ENCODE assay signal across 24 cellular contexts in the genomic region with DNA sequence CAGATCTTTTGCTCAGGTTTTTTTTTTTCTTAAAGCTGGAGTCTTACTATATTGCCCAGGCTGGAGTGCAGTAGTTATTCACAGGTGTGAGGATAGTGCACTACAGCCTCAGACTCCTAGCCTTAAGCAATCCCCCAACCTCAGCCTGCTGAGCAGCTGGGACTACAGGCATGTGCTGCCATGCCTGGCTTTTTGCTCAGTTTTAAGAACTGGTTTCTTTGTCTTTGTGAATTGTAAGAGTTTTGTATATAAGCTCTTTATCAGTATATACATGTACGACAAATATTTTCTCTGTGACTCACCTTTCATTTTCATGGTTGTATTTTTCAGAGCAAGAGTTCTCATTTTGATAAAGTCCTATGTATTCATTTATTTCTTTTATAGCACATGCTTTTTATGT. TPM values are rescaled to one million over a fixed set of nuclear protein-coding genes. Genes with fewer than 3 reads are reported as not detected.
A peak's percentile ranks its signal among the peaks of the same experiment; 100 is the strongest.
DNase-seq lines count a peak whose midpoint lies in the region; ATAC-seq, FAIRE-seq and TF ChIP-seq lines count a peak whose summit lies in the region.
"Had no signal": no experiment of that assay in that cellular context is flagged by ENCODE, and none has a peak within 500 bp of the region (broad histone marks: within the 10 kb centered on the region; RNA-seq: fewer than 3 reads in every experiment).

No MANE protein-coding gene starts in this region.

- H3K79me2 ChIP-seq in mammary epithelial cell (ENCODE audit: insufficient read depth, low read length), result no peaks in the 10 kb centered on the region

- no peaks in the 10 kb centered on the region for H3K4me1 Mint-ChIP-seq in MCF 10A (ENCODE audit: insufficient read depth, unreplicated experiment)
- H3K4me1 Mint-ChIP-seq in activated CD4-positive, alpha-beta memory T cell treated with anti-CD3 and anti-CD28 coated beads for 36 hours (ENCODE audit: low read depth), result no peaks in the 10 kb centered on the region

- POLR2A ChIA-PET in MCF 10A (lab: Yijun Ruan, JAX), result interaction anchor here (0.9 kb wide), 1 partner anchor 21 kb away, joined by 3 read pairs; no protein-coding TSS in a partner anchor
- POLR2A ChIA-PET in activated CD4-positive, alpha-beta memory T cell treated with anti-CD3 and anti-CD28 coated beads for 36 hours (lab: Charles Lee), result no interaction called here

- H3K4me3 ChIP-seq in mammary epithelial cell (replicated peaks in 1 of 3; ENCODE audit: insufficient read depth in 1 of 3, low read depth in 2 of 3, low read length in 3 of 3) (no peak overlapping the region), bronchial epithelial cell (ENCODE audit: low read depth, low read length) (no peak overlapping the region), vagina (no peak overlapping the region)
- H3K4me3 ChIP-seq: BLaER1, HAP-1, SJSA1 had no signal

- BruUV-seq in mammary epithelial cell (replicated peaks; lab: Mats Ljungman, UMichigan), result no TSS peak
- BruUV-seq in MCF 10A (replicated peaks; lab: Mats Ljungman, UMichigan), result no TSS peak

- WGBS in mammary epithelial cell (ENCODE audit: low coverage, missing lambda C conversion rate), result 89% methylated on average over 1 of the region's 1 CpG

- no peaks in the 10 kb centered on the region for H4K20me1 ChIP-seq in mammary epithelial cell (ENCODE audit: insufficient read depth, low read length)
- H4K20me1 ChIP-seq: BLaER1 had no signal

- no peaks in the 10 kb centered on the region for H3K27me3 Mint-ChIP-seq in MCF 10A (ENCODE audit: insufficient read depth, unreplicated experiment)
- no peaks in the 10 kb centered on the region for H3K27me3 Mint-ChIP-seq in activated CD4-positive, alpha-beta memory T cell treated with anti-CD3 and anti-CD28 coated beads for 36 hours
- H3K27me3 Mint-ChIP-seq: CD4-positive, alpha-beta T cell had no signal

- CTCF ChIA-PET in mammary epithelial cell (lab: Charles Lee; ENCODE audit: low non-redundant PET) (no interaction called here), MCF 10A (lab: Yijun Ruan, JAX) (interaction anchor here (0.6 kb wide), 1 partner anchor 447 kb away, joined by 3 read pairs; no protein-coding TSS in a partner anchor)
- CTCF ChIA-PET in activated CD4-positive, alpha-beta memory T cell treated with anti-CD3 and anti-CD28 coated beads for 36 hours (lab: Charles Lee), result no interaction called here

- in situ Hi-C loops in mammary epithelial cell (cut with MboI; ENCODE audit: low sequenced_read_pairs in 2 of 2), result no loop called here

- H3K9me3 ChIP-seq in mammary epithelial cell (replicated peaks; ENCODE audit: insufficient read depth, low read length) (no peaks in the 10 kb centered on the region), vagina (no peaks in the 10 kb centered on the region)
- H3K9me3 ChIP-seq: BLaER1, HAP-1, SJSA1 had no signal

- no peaks in the 10 kb centered on the region for H3K9me3 Mint-ChIP-seq in MCF 10A (ENCODE audit: unreplicated experiment)
- no peaks in the 10 kb centered on the region for H3K9me3 Mint-ChIP-seq in activated CD4-positive, alpha-beta memory T cell treated with anti-CD3 and anti-CD28 coated beads for 36 hours
- H3K9me3 Mint-ChIP-seq: CD4-positive, alpha-beta T cell; HFFc6 had no signal

- H3K4me3 Mint-ChIP-seq in MCF 10A (ENCODE audit: unreplicated experiment), result no peak overlapping the region
- H3K4me3 Mint-ChIP-seq in activated CD4-positive, alpha-beta memory T cell treated with anti-CD3 and anti-CD28 coated beads for 36 hours, result no peak overlapping the region
- H3K4me3 Mint-ChIP-seq: CD4-positive, alpha-beta T cell; HFFc6 had no signal

- no peak overlapping the region for H3K4me2 ChIP-seq in mammary epithelial cell (ENCODE audit: insufficient read depth, low read depth, low read length)
- H3K4me2 ChIP-seq: BLaER1 had no signal

- H3K27me3 ChIP-seq in mammary epithelial cell (ENCODE audit: insufficient read depth, low read length) (no peaks in the 10 kb centered on the region), bronchial epithelial cell (ENCODE audit: control insufficient read depth, insufficient read depth, low read length) (no peaks in the 10 kb centered on the region), foreskin keratinocyte (no peaks in the 10 kb centered on the region), vagina (no peaks in the 10 kb centered on the region)
- H3K27me3 ChIP-seq: BLaER1, SJSA1 had no signal

- intact Hi-C loops in mammary epithelial cell (cut with micrococcal nuclease) (no loop called here), MCF 10A (cut with micrococcal nuclease) (no loop called here), vagina (cut with DNase I) (no loop called here)
- intact Hi-C loops in activated CD4-positive, alpha-beta memory T cell treated with anti-CD3 and anti-CD28 coated beads for 36 hours (cut with micrococcal nuclease), result no loop called here

- H3K4me1 ChIP-seq in mammary epithelial cell (ENCODE audit: insufficient read depth, low read length) (no peaks in the 10 kb centered on the region), foreskin keratinocyte (peaks cover 16% of the 10 kb centered on the region), vagina (no peaks in the 10 kb centered on the region)
- H3K4me1 ChIP-seq: BLaER1, SJSA1 had no signal

- H2AFZ ChIP-seq in mammary epithelial cell (ENCODE audit: low read depth, low read length), result no peak overlapping the region

- H3K9ac ChIP-seq in mammary epithelial cell (ENCODE audit: insufficient read depth, low read length), result no peak overlapping the region
- H3K9ac ChIP-seq: BLaER1 had no signal

- TF ChIP-seq POLR2A in vagina (IDR thresholded peaks at IDR 0.05), result no peak

- H3K36me3 ChIP-seq in mammary epithelial cell (ENCODE audit: insufficient read depth, low read length) (no peaks in the 10 kb centered on the region), bronchial epithelial cell (ENCODE audit: control insufficient read depth, insufficient read depth, low read length) (no peaks in the 10 kb centered on the region), vagina (no peaks in the 10 kb centered on the region)
- H3K36me3 ChIP-seq: BLaER1, HAP-1, SJSA1 had no signal

- H3K36me3 Mint-ChIP-seq in MCF 10A (ENCODE audit: insufficient read depth, unreplicated experiment), result no peaks in the 10 kb centered on the region
- no peaks in the 10 kb centered on the region for H3K36me3 Mint-ChIP-seq in activated CD4-positive, alpha-beta memory T cell treated with anti-CD3 and anti-CD28 coated beads for 36 hours

- FAIRE-seq in bronchial epithelial cell (lab: Jason Lieb, UNC), result no peak
- FAIRE-seq: D721Med, G401.6 had no signal

- H3K27ac ChIP-seq in mammary epithelial cell (ENCODE audit: insufficient read depth, low read depth, low read length) (no peak overlapping the region), foreskin keratinocyte (no peak overlapping the region), vagina (no peak overlapping the region)
- H3K27ac ChIP-seq: BLaER1, SJSA1 had no signal

- dilution Hi-C loops in mammary epithelial cell (cut with HindIII; ENCODE audit: low sequenced_read_pairs), result no loop called here

- no peak for TF ChIP-seq CTCF in mammary epithelial cell (conservative IDR thresholded peaks at IDR 0.05 in 1 of 2, IDR thresholded peaks at IDR 0.05 in 1 of 2; ENCODE audit: extremely low read depth in 1 of 2, insufficient read depth in 1 of 2, low read depth in 1 of 2, low read length in 2 of 2)
- TF ChIP-seq CTCF in MCF 10A (IDR thresholded peaks at IDR 0.05; ENCODE audit: unreplicated experiment), result no peak
- TF ChIP-seq CTCF in bronchial epithelial cell (IDR thresholded peaks at IDR 0.05; ENCODE audit: insufficient read depth, low read length, severe bottlenecking), result no peak
- TF ChIP-seq CTCF in foreskin keratinocyte (conservative IDR thresholded peaks at IDR 0.05), result no peak
- TF ChIP-seq CTCF in vagina (IDR thresholded peaks at IDR 0.05), result no peak

- DNase-seq in mammary epithelial cell (peak; percentile 54), MCF 10A (ENCODE audit: unreplicated experiment) (no peak), bronchial epithelial cell (ENCODE audit: low read depth) (peak; percentile 83), foreskin keratinocyte (peak; percentile 85 to 91), NCI-H2081 treated with DMSO at 0.1 percent for 48 hours (lab: John Stamatoyannopoulos, UW) (no peak), vagina (ENCODE audit: extremely low spot score in 2 of 2) (no peak)
- DNase-seq in activated CD4-positive, alpha-beta memory T cell treated with anti-CD3 and anti-CD28 coated beads for 36 hours, result no peak
- no peak for DNase-seq in stimulated activated CD4-positive, alpha-beta T cell treated with anti-CD3 and anti-CD28 coated beads, Interleukin-4, amount 100 ng/mL, for 1 hour
- DNase-seq: CD4-positive, alpha-beta T cell; GOT3; HFFc6; KG1; MM.1S; NCI-H2029 treated with DMSO at 0.1 percent for 48 hours; NCI-H2171 treated with DMSO at 0.1 percent for 48 hours; NCI-H446; NCI-H524 treated with DMSO at 0.1 percent for 48 hours; NCI-H774; Right ventricle myocardium superior had no signal

- peak; percentile 92 for ATAC-seq in foreskin keratinocyte

- H3K27ac Mint-ChIP-seq in MCF 10A (ENCODE audit: low read depth, unreplicated experiment), result no peak overlapping the region
- H3K27ac Mint-ChIP-seq in activated CD4-positive, alpha-beta memory T cell treated with anti-CD3 and anti-CD28 coated beads for 36 hours, result no peak overlapping the region
- H3K27ac Mint-ChIP-seq: CD4-positive, alpha-beta T cell; HFFc6 had no signal

RNA-seq across cellular contexts. Expression of a gene that starts 33.3 kb away (rescaled TPM):
- total RNA-seq in mammary epithelial cell (10 to 100 TPM; 13.8 to 18.8 TPM), MCF 10A (2022) (16.9 and 21.4 TPM in 2 replicates), bronchial epithelial cell (6.6 and 9.7 TPM in 2 replicates), foreskin keratinocyte (15.2 and 16.8 TPM in 2 replicates), vagina (49.1 TPM)
- polyA plus RNA-seq in mammary epithelial cell (8.7 TPM), foreskin keratinocyte (4.4 and 5.4 TPM in 2 replicates)
- 61.0 TPM for polyA minus RNA-seq in mammary epithelial cell
- 10 to 100 TPM; 32.6 to 32.8 TPM for total RNA-seq in activated CD4-positive, alpha-beta memory T cell treated with anti-CD3 and anti-CD28 coated beads for 36 hours

RNA-seq across cellular contexts. Expression of a gene that starts 47.3 kb away (rescaled TPM):
- total RNA-seq in mammary epithelial cell (10 to 100 TPM; 37.0 to 48.3 TPM), MCF 10A (2022) (38.2 and 38.3 TPM in 2 replicates), bronchial epithelial cell (9.7 and 24.3 TPM in 2 replicates), foreskin keratinocyte (25.8 and 27.1 TPM in 2 replicates), vagina (23.3 TPM)
- polyA plus RNA-seq in mammary epithelial cell (11.4 TPM), foreskin keratinocyte (6.5 and 7.3 TPM in 2 replicates)
- 52.8 TPM for polyA minus RNA-seq in mammary epithelial cell
- total RNA-seq in activated CD4-positive, alpha-beta memory T cell treated with anti-CD3 and anti-CD28 coated beads for 36 hours, result 10 to 100 TPM; 59.0 to 61.0 TPM

Comparison
In these comparisons a context has a peak if more than half of its experiments do, and no peak if none do; other contexts are left out.
1. DNase-seq: peak in mammary epithelial cell (single experiment), bronchial epithelial cell (single experiment) and foreskin keratinocyte (2 of 2); none in MCF 10A (single experiment), NCI-H2081 treated with DMSO at 0.1 percent for 48 hours (single experiment), activated CD4-positive, alpha-beta memory T cell treated with anti-CD3 and anti-CD28 coated beads for 36 hours (single experiment), vagina (0 of 2) and stimulated activated CD4-positive, alpha-beta T cell treated with anti-CD3 and anti-CD28 coated beads, Interleukin-4, amount 100 ng/mL, for 1 hour (single experiment).